ENCODE assay signal across 17 cellular contexts in the genomic region with DNA sequence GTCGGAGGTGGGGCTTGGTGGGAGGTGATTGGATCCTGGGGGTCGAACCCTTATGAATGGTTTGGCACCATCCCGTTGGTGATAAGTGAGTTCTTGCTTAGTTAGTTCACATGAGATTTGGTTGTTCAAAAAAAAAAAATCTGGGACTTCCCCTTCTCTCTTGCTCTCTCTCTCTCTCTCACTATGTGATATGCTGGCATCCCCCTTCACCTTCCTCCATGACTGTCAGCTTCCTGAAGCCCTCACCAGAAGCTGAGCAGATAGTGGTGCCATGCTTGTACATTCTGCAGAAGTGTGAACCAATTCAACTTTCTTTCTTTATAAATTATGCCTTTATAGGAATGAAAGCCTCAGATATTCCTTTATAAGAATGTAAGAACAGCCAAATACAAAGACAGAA.
"Had no signal": no experiment of that assay in that cellular context is flagged by ENCODE, and none has a peak within 500 bp of the region (broad histone marks: within the 10 kb centered on the region; RNA-seq: fewer than 3 reads in every experiment).

No MANE protein-coding gene starts in this region.

- H3K9me3 ChIP-seq: esophagus muscularis mucosa, gastroesophageal sphincter, left lung, lower lobe of right lung had no signal

- H3K4me3 ChIP-seq: coronary artery, dorsolateral prefrontal cortex, esophagus muscularis mucosa, gastroesophageal sphincter, heart right ventricle, left lung, lower lobe of right lung had no signal

- H3K27me3 ChIP-seq: dorsolateral prefrontal cortex, esophagus muscularis mucosa, foreskin keratinocyte, gastroesophageal sphincter, heart right ventricle, left lung had no signal

- H3K4me1 ChIP-seq: esophagus muscularis mucosa, foreskin keratinocyte, heart right ventricle, left lung, lower lobe of right lung had no signal

- H3K27ac ChIP-seq: coronary artery, dorsolateral prefrontal cortex, esophagus muscularis mucosa, foreskin keratinocyte, gastroesophageal sphincter, heart right ventricle, left lung, lower lobe of right lung had no signal

- ATAC-seq: foreskin keratinocyte, gastroesophageal sphincter, heart right ventricle, left cardiac atrium, left lung, left ventricle myocardium superior, lower lobe of right lung had no signal

- DNase-seq: dermis blood vessel endothelial cell; dorsolateral prefrontal cortex; effector CD4-positive, alpha-beta T cell; effector memory CD4-positive, alpha-beta T cell; foreskin keratinocyte; head of caudate nucleus; heart right ventricle; hippocampal formation; left cardiac atrium; left lung; left ventricle myocardium superior; lower lobe of right lung; mesenchymal stem cell; midbrain had no signal

- H3K36me3 ChIP-seq: esophagus muscularis mucosa, gastroesophageal sphincter, heart right ventricle, left lung, lower lobe of right lung had no signal
